22 cellular contexts compared by ENCODE assay signal in genomic region chr2:50722828-50723227, GRCh38.
"Had no signal": no experiment of that assay in that cellular context is flagged by ENCODE, and none has a peak within 500 bp of the region (broad histone marks: within the 10 kb centered on the region; RNA-seq: fewer than 3 reads in every experiment).

No MANE protein-coding gene starts in this region.

- H3K9me3 Mint-ChIP-seq: activated naive CD8-positive, alpha-beta T cell treated with anti-CD3 and anti-CD28 coated beads, Interleukin-2, amount 10 ng/mL, durations not matched to agents 7 days and 5 days; activated T-helper 2 cell treated with anti-CD3 and anti-CD28 coated beads, Interferon-gamma antibody, Interleukin-2, Interleukin-4, amounts not matched to agents 10 μg/mL and 5 μg/mL and 100 μg/mL, durations not matched to agents 14 hours and 24 hours and 36 hours; dendritic cell treated with granulocyte-macrophage colony-stimulating factor and Interleukin-4, amounts not matched to agents 40 ng/mL and 50 ng/mL, for 4 days; mesothelial cell of epicardium; nephron progenitor cell; type B pancreatic cell had no signal

- ATAC-seq: activated CD8-positive, alpha-beta memory T cell treated with anti-CD3 and anti-CD28 coated beads, Interleukin-2, amount 10 ng/mL, durations not matched to agents 7 days and 5 days; effector memory CD8-positive, alpha-beta T cell; left lung had no signal

- H3K4me3 ChIP-seq: left lung, right atrium auricular region had no signal

- H3K4me3 Mint-ChIP-seq: activated CD4-positive, alpha-beta memory T cell treated with anti-CD3 and anti-CD28 coated beads, Interleukin-2, amount 10 ng/mL, durations not matched to agents 7 days and 5 days; activated CD8-positive, alpha-beta memory T cell treated with anti-CD3 and anti-CD28 coated beads, Interleukin-2, amount 10 ng/mL, durations not matched to agents 7 days and 5 days; activated naive CD8-positive, alpha-beta T cell treated with anti-CD3 and anti-CD28 coated beads, Interleukin-2, amount 10 ng/mL, durations not matched to agents 7 days and 5 days; dendritic cell treated with granulocyte-macrophage colony-stimulating factor and Interleukin-4, amounts not matched to agents 40 ng/mL and 50 ng/mL, for 4 days; effector memory CD8-positive, alpha-beta T cell; mesothelial cell of epicardium; nephron progenitor cell; stimulated activated naive CD8-positive, alpha-beta T cell treated with anti-CD3 and anti-CD28 coated beads, Interleukin-15, Interleukin-2, amounts not matched to agents 100 ng/mL and 50 ng/mL, for 24 hours; type B pancreatic cell had no signal

- H3K27ac Mint-ChIP-seq: activated CD4-positive, alpha-beta memory T cell treated with anti-CD3 and anti-CD28 coated beads, Interleukin-2, amount 10 ng/mL, durations not matched to agents 7 days and 5 days; activated CD8-positive, alpha-beta memory T cell treated with anti-CD3 and anti-CD28 coated beads, Interleukin-2, amount 10 ng/mL, durations not matched to agents 7 days and 5 days; activated naive CD8-positive, alpha-beta T cell treated with anti-CD3 and anti-CD28 coated beads, Interleukin-2, amount 10 ng/mL, durations not matched to agents 7 days and 5 days; activated T-helper 2 cell treated with anti-CD3 and anti-CD28 coated beads, Interferon-gamma antibody, Interleukin-2, Interleukin-4, amounts not matched to agents 10 μg/mL and 5 μg/mL and 100 μg/mL, durations not matched to agents 14 hours and 24 hours and 36 hours; dendritic cell treated with granulocyte-macrophage colony-stimulating factor and Interleukin-4, amounts not matched to agents 40 ng/mL and 50 ng/mL, for 4 days; effector memory CD8-positive, alpha-beta T cell; mesothelial cell of epicardium; nephron progenitor cell; stimulated activated naive CD8-positive, alpha-beta T cell treated with anti-CD3 and anti-CD28 coated beads, Interleukin-15, Interleukin-2, amounts not matched to agents 100 ng/mL and 50 ng/mL, for 24 hours; type B pancreatic cell had no signal

- H3K4me1 ChIP-seq: left lung, right atrium auricular region had no signal

- H3K4me1 Mint-ChIP-seq: activated CD4-positive, alpha-beta memory T cell treated with anti-CD3 and anti-CD28 coated beads, Interleukin-2, amount 10 ng/mL, durations not matched to agents 7 days and 5 days; activated CD8-positive, alpha-beta memory T cell treated with anti-CD3 and anti-CD28 coated beads, Interleukin-2, amount 10 ng/mL, durations not matched to agents 7 days and 5 days; activated naive CD8-positive, alpha-beta T cell treated with anti-CD3 and anti-CD28 coated beads, Interleukin-2, amount 10 ng/mL, durations not matched to agents 7 days and 5 days had no signal

- H3K9me3 ChIP-seq: left lung, right atrium auricular region had no signal

- H3K36me3 Mint-ChIP-seq: activated CD8-positive, alpha-beta memory T cell treated with anti-CD3 and anti-CD28 coated beads, Interleukin-2, amount 10 ng/mL, durations not matched to agents 7 days and 5 days; activated naive CD8-positive, alpha-beta T cell treated with anti-CD3 and anti-CD28 coated beads, Interleukin-2, amount 10 ng/mL, durations not matched to agents 7 days and 5 days; mesothelial cell of epicardium; type B pancreatic cell had no signal

- H3K27me3 Mint-ChIP-seq: activated CD4-positive, alpha-beta memory T cell treated with anti-CD3 and anti-CD28 coated beads, Interleukin-2, amount 10 ng/mL, durations not matched to agents 7 days and 5 days; activated CD8-positive, alpha-beta memory T cell treated with anti-CD3 and anti-CD28 coated beads, Interleukin-2, amount 10 ng/mL, durations not matched to agents 7 days and 5 days; activated naive CD8-positive, alpha-beta T cell treated with anti-CD3 and anti-CD28 coated beads, Interleukin-2, amount 10 ng/mL, durations not matched to agents 7 days and 5 days; dendritic cell treated with granulocyte-macrophage colony-stimulating factor and Interleukin-4, amounts not matched to agents 40 ng/mL and 50 ng/mL, for 4 days; effector memory CD8-positive, alpha-beta T cell; stimulated activated naive CD8-positive, alpha-beta T cell treated with anti-CD3 and anti-CD28 coated beads, Interleukin-15, Interleukin-2, amounts not matched to agents 100 ng/mL and 50 ng/mL, for 24 hours; type B pancreatic cell had no signal

- H3K27ac ChIP-seq: left lung, right atrium auricular region had no signal

- DNase-seq: activated CD4-positive, alpha-beta memory T cell treated with anti-CD3 and anti-CD28 coated beads, Interleukin-2, amount 10 ng/mL, durations not matched to agents 7 days and 5 days; activated CD4-positive, alpha-beta T cell treated with anti-CD3 and anti-CD28 coated beads for 48 hours; activated CD4-positive, CD25-positive, alpha-beta regulatory T cell; activated CD8-positive, alpha-beta memory T cell treated with anti-CD3 and anti-CD28 coated beads, Interleukin-2, amount 10 ng/mL, durations not matched to agents 7 days and 5 days; activated naive CD4-positive, alpha-beta T cell treated with Interleukin-2 at 50 U/mL for 16 hours; activated naive CD8-positive, alpha-beta T cell treated with anti-CD3 and anti-CD28 coated beads, Interleukin-2, amount 10 ng/mL, durations not matched to agents 7 days and 5 days; aorta; cerebellar nuclear complex; effector memory CD8-positive, alpha-beta T cell; foreskin melanocyte; kidney; left lung; nephron progenitor cell; occipital lobe; T-helper 1 cell; T-helper 9 cell had no signal

- H3K27me3 ChIP-seq: left lung, right atrium auricular region had no signal

- H3K36me3 ChIP-seq: left lung, right atrium auricular region had no signal
